In genomic region chr6:132805548-132805947, GRCh38 we compare ENCODE assay signal across 27 cellular contexts.
"Had no signal": no experiment of that assay in that cellular context is flagged by ENCODE, and none has a peak within 500 bp of the region (broad histone marks: within the 10 kb centered on the region; RNA-seq: fewer than 3 reads in every experiment).

No MANE protein-coding gene starts in this region.

- H3K27me3 ChIP-seq: stomach, suprapubic skin, testis, thyroid gland, tibial artery, tibial nerve, transverse colon, upper lobe of left lung, upper lobe of right lung, uterus, vagina had no signal

- ATAC-seq: stimulated activated effector memory CD8-positive, alpha-beta T cell treated with anti-CD3 and anti-CD28 coated beads, Interleukin-12 subunit alpha, Interleukin-12 subunit beta, amount 100 ng/mL, for 72 hours; stimulated activated memory B cell treated with anti-CD40 and anti-IgM and Interleukin-4, amounts not matched to agents 10 μg/mL and 1 μg/mL and 100 μg/mL, for 72 hours; stimulated activated naive B cell treated with anti-CD40 and anti-IgM and Interleukin-4, amounts not matched to agents 10 μg/mL and 1 μg/mL and 100 μg/mL, for 72 hours; stimulated activated naive CD8-positive, alpha-beta T cell treated with anti-CD3 and anti-CD28 coated beads, Interleukin-15, amount 100 ng/mL, for 72 hours; stimulated activated naive CD8-positive, alpha-beta T cell treated with anti-CD3 and anti-CD28 coated beads, Interleukin-15, Interleukin-2, amounts not matched to agents 100 U/mL and 50 U/mL, for 24 hours; upper lobe of right lung had no signal

- H3K27ac ChIP-seq: stomach, suprapubic skin, testis, thoracic aorta, thyroid gland, tibial artery, tibial nerve, transverse colon, upper lobe of left lung, upper lobe of right lung, uterus, vagina had no signal

- FAIRE-seq: urothelium cell line had no signal

- H3K9me3 ChIP-seq: suprapubic skin, testis, thyroid gland, transverse colon, upper lobe of left lung, upper lobe of right lung, uterus, vagina had no signal

- H3K4me3 ChIP-seq: stomach, suprapubic skin, testis, thoracic aorta, thyroid gland, tibial artery, tibial nerve, transverse colon, upper lobe of left lung, upper lobe of right lung, uterus, vagina had no signal

- DNase-seq: stimulated activated CD4-positive, alpha-beta T cell treated with anti-CD3 and anti-CD28 coated beads, Interleukin-2, amount 100 ng/mL, for 48 hours; stimulated activated CD4-positive, alpha-beta T cell treated with anti-CD3 and anti-CD28 coated beads, Interleukin-4, amount 100 ng/mL, for 1 hour; stimulated activated CD4-positive, alpha-beta T cell treated with anti-CD3 and anti-CD28 coated beads, Interleukin-4, amount 100 ng/mL, for 24 hours; stimulated activated CD4-positive, alpha-beta T cell treated with anti-CD3 and anti-CD28 coated beads, Interleukin-4, amount 100 ng/mL, for 4 hours; stimulated activated CD8-positive, alpha-beta memory T cell treated with anti-CD3 and anti-CD28 coated beads, Interleukin-4, amount 100 ng/mL, for 48 hours; stimulated activated naive B cell treated with anti-CD40 and anti-IgM and Interleukin-4, amounts not matched to agents 10 μg/mL and 1 μg/mL and 100 μg/mL, for 72 hours; stimulated activated naive CD4-positive, alpha-beta T cell; stimulated activated naive CD4-positive, alpha-beta T cell treated with Interleukin-2 at 50 U/mL for 16 hours; stimulated activated naive CD8-positive, alpha-beta T cell treated with anti-CD3 and anti-CD28 coated beads, Interleukin-15, amount 100 ng/mL, for 72 hours; stimulated activated naive CD8-positive, alpha-beta T cell treated with anti-CD3 and anti-CD28 coated beads, Interleukin-15, Interleukin-2, amounts not matched to agents 100 U/mL and 50 U/mL, for 24 hours; stomach; substantia nigra; testis; thyroid gland; tibial artery; transverse colon; trophoblast cell; upper lobe of left lung; upper lobe of right lung; uterus had no signal

- H3K36me3 ChIP-seq: stomach, suprapubic skin, thoracic aorta, thyroid gland, tibial artery, tibial nerve, transverse colon, upper lobe of left lung, upper lobe of right lung, uterus, vagina had no signal

- H3K4me1 ChIP-seq: suprapubic skin, testis, thyroid gland, tibial artery, tibial nerve, transverse colon, upper lobe of left lung, upper lobe of right lung, uterus, vagina had no signal
